1 cellular context compared by ENCODE assay signal in the genomic region with DNA sequence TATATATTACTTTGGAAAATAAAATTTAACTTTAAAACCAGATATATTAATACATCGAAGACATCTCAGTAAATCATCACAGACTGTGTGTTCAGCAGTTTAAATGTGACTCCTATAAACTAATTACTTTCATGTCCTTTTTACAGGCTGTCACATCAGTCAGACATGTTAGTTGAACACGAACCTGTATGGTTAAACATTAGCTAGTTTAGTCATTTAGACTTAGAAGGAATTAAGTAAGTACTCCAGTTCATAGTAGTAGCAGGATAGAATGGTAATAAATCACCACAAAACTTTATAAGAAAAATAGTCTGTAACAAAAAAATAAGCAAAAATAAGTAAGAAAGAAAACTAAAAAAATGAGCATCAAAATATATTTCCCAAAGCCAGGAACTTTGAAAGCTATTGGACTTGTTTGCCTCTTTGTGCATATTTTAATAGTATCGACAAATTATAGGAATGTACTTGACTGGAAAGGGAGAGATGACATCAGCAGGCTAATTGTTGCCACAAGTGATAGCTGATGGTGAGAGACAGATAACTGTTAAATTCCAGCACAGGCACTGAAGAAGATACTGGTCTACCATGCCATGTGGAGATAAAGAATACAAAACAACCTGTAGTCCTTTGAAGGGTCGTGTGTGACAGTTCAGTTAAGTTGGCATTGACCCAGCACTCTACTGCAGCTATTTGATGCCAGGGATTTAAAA.
TF ChIP-seq lines count a peak whose summit lies in the region.

No MANE protein-coding gene starts in this region.

TF ChIP-seq in GM12878, 131 proteins besides CTCF, POLR2A, EP300 and RAD21 (continued from another document):
- TF ChIP-seq, protein P1, sequence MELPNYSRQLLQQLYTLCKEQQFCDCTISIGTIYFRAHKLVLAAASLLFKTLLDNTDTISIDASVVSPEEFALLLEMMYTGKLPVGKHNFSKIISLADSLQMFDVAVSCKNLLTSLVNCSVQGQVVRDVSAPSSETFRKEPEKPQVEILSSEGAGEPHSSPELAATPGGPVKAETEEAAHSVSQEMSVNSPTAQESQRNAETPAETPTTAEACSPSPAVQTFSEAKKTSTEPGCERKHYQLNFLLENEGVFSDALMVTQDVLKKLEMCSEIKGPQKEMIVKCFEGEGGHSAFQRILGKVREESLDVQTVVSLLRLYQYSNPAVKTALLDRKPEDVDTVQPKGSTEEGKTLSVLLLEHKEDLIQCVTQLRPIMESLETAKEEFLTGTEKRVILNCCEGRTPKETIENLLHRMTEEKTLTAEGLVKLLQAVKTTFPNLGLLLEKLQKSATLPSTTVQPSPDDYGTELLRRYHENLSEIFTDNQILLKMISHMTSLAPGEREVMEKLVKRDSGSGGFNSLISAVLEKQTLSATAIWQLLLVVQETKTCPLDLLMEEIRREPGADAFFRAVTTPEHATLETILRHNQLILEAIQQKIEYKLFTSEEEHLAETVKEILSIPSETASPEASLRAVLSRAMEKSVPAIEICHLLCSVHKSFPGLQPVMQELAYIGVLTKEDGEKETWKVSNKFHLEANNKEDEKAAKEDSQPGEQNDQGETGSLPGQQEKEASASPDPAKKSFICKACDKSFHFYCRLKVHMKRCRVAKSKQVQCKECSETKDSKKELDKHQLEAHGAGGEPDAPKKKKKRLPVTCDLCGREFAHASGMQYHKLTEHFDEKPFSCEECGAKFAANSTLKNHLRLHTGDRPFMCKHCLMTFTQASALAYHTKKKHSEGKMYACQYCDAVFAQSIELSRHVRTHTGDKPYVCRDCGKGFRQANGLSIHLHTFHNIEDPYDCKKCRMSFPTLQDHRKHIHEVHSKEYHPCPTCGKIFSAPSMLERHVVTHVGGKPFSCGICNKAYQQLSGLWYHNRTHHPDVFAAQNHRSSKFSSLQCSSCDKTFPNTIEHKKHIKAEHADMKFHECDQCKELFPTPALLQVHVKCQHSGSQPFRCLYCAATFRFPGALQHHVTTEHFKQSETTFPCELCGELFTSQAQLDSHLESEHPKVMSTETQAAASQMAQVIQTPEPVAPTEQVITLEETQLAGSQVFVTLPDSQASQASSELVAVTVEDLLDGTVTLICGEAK (IDR thresholded peaks at IDR 0.05; ENCODE audit: borderline replicate concordance), result 0 out of 2 replicates have a peak, but pooled peaks have one; percentile 26
- TF ChIP-seq, protein P2, sequence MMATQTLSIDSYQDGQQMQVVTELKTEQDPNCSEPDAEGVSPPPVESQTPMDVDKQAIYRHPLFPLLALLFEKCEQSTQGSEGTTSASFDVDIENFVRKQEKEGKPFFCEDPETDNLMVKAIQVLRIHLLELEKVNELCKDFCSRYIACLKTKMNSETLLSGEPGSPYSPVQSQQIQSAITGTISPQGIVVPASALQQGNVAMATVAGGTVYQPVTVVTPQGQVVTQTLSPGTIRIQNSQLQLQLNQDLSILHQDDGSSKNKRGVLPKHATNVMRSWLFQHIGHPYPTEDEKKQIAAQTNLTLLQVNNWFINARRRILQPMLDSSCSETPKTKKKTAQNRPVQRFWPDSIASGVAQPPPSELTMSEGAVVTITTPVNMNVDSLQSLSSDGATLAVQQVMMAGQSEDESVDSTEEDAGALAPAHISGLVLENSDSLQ (IDR thresholded peaks at IDR 0.05), result 0 out of 2 replicates have a peak, but pooled peaks have one; percentile 19
- no peak for TF ChIP-seq STAT1 (conservative IDR thresholded peaks at IDR 0.05)
